17 cellular contexts compared by ENCODE assay signal in the genomic region with DNA sequence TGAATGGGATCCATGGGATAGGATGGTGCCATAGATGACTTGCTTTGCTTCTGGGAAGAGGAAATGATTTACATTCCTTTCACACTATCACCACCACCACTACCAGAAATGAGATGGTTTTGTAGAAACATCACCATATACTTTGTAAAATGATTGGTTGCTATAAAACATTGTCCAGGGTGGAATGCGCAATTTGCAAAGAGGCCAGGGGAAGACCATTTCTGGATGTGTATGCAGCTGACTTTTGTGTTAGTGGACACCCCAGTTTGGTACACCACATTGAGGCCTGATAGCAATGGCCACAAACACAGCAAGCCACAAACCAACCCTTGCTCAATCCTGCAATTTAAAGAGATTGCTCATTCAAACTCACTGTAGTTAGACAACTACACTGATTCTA. TPM values are rescaled to one million over a fixed set of nuclear protein-coding genes. Genes with fewer than 3 reads are reported as not detected.
DNase-seq lines count a peak whose midpoint lies in the region; ATAC-seq and TF ChIP-seq lines count a peak whose summit lies in the region.
"Had no signal": no experiment of that assay in that cellular context is flagged by ENCODE, and none has a peak within 500 bp of the region (broad histone marks: within the 10 kb centered on the region; RNA-seq: fewer than 3 reads in every experiment).

No MANE protein-coding gene starts in this region.

- TF ChIP-seq POLR2A in esophagus squamous epithelium (IDR thresholded peaks at IDR 0.05) = no peak
- TF ChIP-seq POLR2A in uterus (IDR thresholded peaks at IDR 0.05) = no peak

- in situ Hi-C loops in brain microvascular endothelial cell (cut with HindIII; ENCODE audit: low pct_ligation_motif_present, low sequenced_read_pairs) = no loop called here

- no peaks in the 10 kb centered on the region for H3K4me1 ChIP-seq in left lung
- H3K4me1 ChIP-seq in esophagus squamous epithelium = no peaks in the 10 kb centered on the region
- H3K4me1 ChIP-seq in uterus = no peaks in the 10 kb centered on the region
- H3K4me1 ChIP-seq: prostate gland had no signal

- WGBS in esophagus squamous epithelium, 2 donors = 85 to 94% methylated on average over 1 of the region's 1 CpG

- peak overlapping the region; percentile 98 for H3K27ac ChIP-seq in brain microvascular endothelial cell
- no peak overlapping the region for H3K27ac ChIP-seq in left lung
- H3K27ac ChIP-seq in esophagus squamous epithelium = no peak overlapping the region
- no peak overlapping the region for H3K27ac ChIP-seq in uterus
- H3K27ac ChIP-seq: prostate gland had no signal

- H3K36me3 ChIP-seq in brain microvascular endothelial cell (replicated peaks) (no peaks in the 10 kb centered on the region), left lung (no peaks in the 10 kb centered on the region), esophagus squamous epithelium (no peaks in the 10 kb centered on the region), uterus (no peaks in the 10 kb centered on the region)
- H3K36me3 ChIP-seq: prostate gland had no signal

- H3K4me3 ChIP-seq in AG10803 (ENCODE audit: low read length) (no peak overlapping the region), brain microvascular endothelial cell (ENCODE audit: low read depth, low read length) (no peak overlapping the region), left lung (no peak overlapping the region), esophagus squamous epithelium (no peak overlapping the region), uterus (no peak overlapping the region)
- H3K4me3 ChIP-seq: prostate gland had no signal

- intact Hi-C loops in left lung (cut with DNase I) = no loop called here
- intact Hi-C loops in left colon (cut with DNase I, micrococcal nuclease) = no loop called here
- intact Hi-C loops in esophagus squamous epithelium (cut with DNase I) = no loop called here
- intact Hi-C loops in uterus (cut with DNase I; ENCODE audit: low total_unique reads) = no loop called here

- no peaks in the 10 kb centered on the region for H3K9me3 ChIP-seq in left lung
- no peaks in the 10 kb centered on the region for H3K9me3 ChIP-seq in esophagus squamous epithelium
- H3K9me3 ChIP-seq in uterus = no peaks in the 10 kb centered on the region
- H3K9me3 ChIP-seq: prostate gland had no signal

- DNase-seq in AG10803 (ENCODE audit: low read depth) = peak; percentile 100
- peak; percentile 97 for DNase-seq in HS-5 (ENCODE audit: low read depth)
- DNase-seq in brain microvascular endothelial cell = peak; percentile 99
- no peak for DNase-seq in left lung
- no peak for DNase-seq in activated gamma-delta T cell (lab: John Stamatoyannopoulos, UW)
- no peak for DNase-seq in left colon
- DNase-seq in esophagus squamous epithelium (lab: John Stamatoyannopoulos, UW) = no peak
- no peak for DNase-seq in uterus
- DNase-seq: activated CD4-positive, alpha-beta T cell treated with anti-CD3 and anti-CD28 coated beads for 4 hours; CD4-positive, alpha-beta T cell; NCI-H1048; NCI-H2171; NK-92 treated with Interleukin-12 subunit alpha and Interleukin-12 subunit beta, amount 100 ng/mL, for 24 hours; Right ventricle myocardium superior; stimulated activated CD4-positive, alpha-beta T cell treated with anti-CD3 and anti-CD28 coated beads, Interleukin-12 subunit alpha, Interleukin-12 subunit beta, amount 100 ng/mL, for 4 hours; stimulated activated naive CD8-positive, alpha-beta T cell treated with anti-CD3 and anti-CD28 coated beads, Interleukin-15, amount 100 ng/mL, for 72 hours had no signal

- H3K27me3 ChIP-seq in brain microvascular endothelial cell (replicated peaks) = no peaks in the 10 kb centered on the region
- H3K27me3 ChIP-seq in left lung = peaks cover 0 to 9% of the 10 kb centered on the region in 2 donors
- no peaks in the 10 kb centered on the region for H3K27me3 ChIP-seq in esophagus squamous epithelium
- H3K27me3 ChIP-seq in uterus = no peaks in the 10 kb centered on the region

- ATAC-seq in left lung = peak; percentile 16
- no peak for ATAC-seq in left colon
- ATAC-seq: stimulated activated naive CD8-positive, alpha-beta T cell treated with anti-CD3 and anti-CD28 coated beads, Interleukin-15, amount 100 ng/mL, for 72 hours had no signal

- no peak for TF ChIP-seq CTCF in AG10803 (conservative IDR thresholded peaks at IDR 0.05; ENCODE audit: low read length)
- TF ChIP-seq CTCF in brain microvascular endothelial cell (IDR thresholded peaks at IDR 0.05; ENCODE audit: low read depth, low read length, missing control alignments) = no peak
- no peak for TF ChIP-seq CTCF in left lung (IDR thresholded peaks at IDR 0.05)
- no peak for TF ChIP-seq CTCF in esophagus squamous epithelium (IDR thresholded peaks at IDR 0.05)
- TF ChIP-seq CTCF in uterus (IDR thresholded peaks at IDR 0.05) = no peak

RNA-seq across cellular contexts. Expression of a gene that starts 56.7 kb away (rescaled TPM):
- total RNA-seq in left lung (100 to 1,000 TPM in 1 of 2 donors, 10 to 100 TPM in 1; 99.7 to 132 TPM), left colon (10 to 100 TPM; 35.6 to 46.4 TPM), esophagus squamous epithelium (10 to 100 TPM; 15.0 to 34.9 (median 20.0) TPM), uterus (100 to 1,000 TPM in 1 of 4 donors, 10 to 100 TPM in 3; 26.1 to 221 (median 67.9) TPM)

Comparison
In these comparisons a context has a peak if more than half of its experiments do, and no peak if none do; other contexts are left out.
1. DNase-seq: peak in AG10803 (single experiment), HS-5 (single experiment) and brain microvascular endothelial cell (single experiment); none in left lung (0 of 2), activated gamma-delta T cell (single experiment), left colon (0 of 2), esophagus squamous epithelium (single experiment) and uterus (0 of 2).